ENCODE assay signal across 4 cellular contexts in genomic region chr1:230686747-230687146, GRCh38. TPM values are rescaled to one million over a fixed set of nuclear protein-coding genes. Genes with fewer than 3 reads are reported as not detected.
"Had no signal": no experiment of that assay in that cellular context is flagged by ENCODE, and none has a peak within 500 bp of the region (broad histone marks: within the 10 kb centered on the region; RNA-seq: fewer than 3 reads in every experiment).

No MANE protein-coding gene starts in this region.

- ATAC-seq: GM12878 had no signal

- DNase-seq: GDM1, GF-D8 had no signal

- H3K4me3 ChIP-seq: GM12878 had no signal

RNA-seq across cellular contexts. Expression of gene AGT, which starts 27.2 kb away (rescaled TPM):
- total RNA-seq: G401 had no signal
